Comparison of ENCODE assay signal across 19 cellular contexts in the genomic region with DNA sequence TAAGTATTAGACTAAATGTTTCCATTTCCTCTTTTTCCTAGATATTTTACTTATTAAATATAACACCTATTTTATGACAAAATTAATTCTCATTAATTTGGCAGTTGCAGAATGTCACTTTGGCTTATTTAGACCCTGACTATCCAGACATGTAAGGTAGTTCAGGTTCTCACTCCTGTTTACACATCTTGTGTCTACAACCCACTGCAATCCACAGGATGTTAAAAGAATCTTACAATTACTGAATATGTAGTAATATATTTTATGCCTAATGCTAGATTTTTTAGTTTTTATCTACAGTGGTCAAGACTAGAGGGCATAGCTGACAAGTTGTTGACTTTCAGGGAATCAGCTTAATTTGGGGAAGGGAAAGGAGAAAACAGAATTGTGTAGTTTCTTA.
A peak's percentile ranks its signal among the peaks of the same experiment; 100 is the strongest.
DNase-seq lines count a peak whose midpoint lies in the region; TF ChIP-seq lines count a peak whose summit lies in the region.
"Had no signal": no experiment of that assay in that cellular context is flagged by ENCODE, and none has a peak within 500 bp of the region (broad histone marks: within the 10 kb centered on the region; RNA-seq: fewer than 3 reads in every experiment).

No MANE protein-coding gene starts in this region.

- peak overlapping the region; percentile 56 for H3K27ac ChIP-seq in angular gyrus (ENCODE audit: low read depth, low read length)
- peak overlapping the region; percentile 55 to 99 (median 97) for H3K27ac ChIP-seq in dorsolateral prefrontal cortex
- H3K27ac ChIP-seq in uterus: peak overlapping the region; percentile 90 to 91
- H3K27ac ChIP-seq: SK-N-MC had no signal

- intact Hi-C loops in dorsolateral prefrontal cortex (cut with DNase I): loop anchor here in 1 of 2 donors (10.0 kb wide), 1 partner anchor 348 kb away; no protein-coding TSS in a partner anchor
- intact Hi-C loops in uterus (cut with DNase I; ENCODE audit: low total_unique reads): no loop called here

- H3K4me3 ChIP-seq in dorsolateral prefrontal cortex (peak overlapping the region in 8 of 59 donors; percentile 2 to 77 (median 70)), uterus (no peak overlapping the region)
- H3K4me3 ChIP-seq: SK-N-MC had no signal

- peaks cover 0 to 20% of the 10 kb centered on the region in 2 donors for H3K4me1 ChIP-seq in uterus

- TF ChIP-seq POLR2A in uterus (IDR thresholded peaks at IDR 0.05): no peak

- H3K9me3 ChIP-seq in uterus: no peaks in the 10 kb centered on the region

- H3K36me3 ChIP-seq in uterus: no peaks in the 10 kb centered on the region

- DNase-seq in dorsolateral prefrontal cortex (no peak), midbrain (lab: John Stamatoyannopoulos, UW) (peak; percentile 44), uterus (no peak), GM10266 (ENCODE audit: extremely low spot score) (no peak), NCI-H226 (no peak), foreskin melanocyte (no peak)
- DNase-seq: Calu3, DND-41, Karpas-422, NCI-H1092 treated with DMSO at 0.1 percent for 48 hours, NCI-H1436, NCI-H187, NCI-H2171 treated with DMSO at 0.1 percent for 48 hours, NCI-H446, NCI-H524 treated with DMSO at 0.1 percent for 48 hours, NCI-H774, SIG-M5 had no signal

- TF ChIP-seq CTCF in dorsolateral prefrontal cortex (IDR thresholded peaks at IDR 0.05 in 54 of 56, conservative IDR thresholded peaks at IDR 0.05 in 2 of 56; ENCODE audit: low read depth in 1 of 56, partially characterized antibody in 56 of 56) (peak in 2 of 56 donors; percentile 1), uterus (IDR thresholded peaks at IDR 0.05) (no peak), GM10266 (IDR thresholded peaks at IDR 0.05; ENCODE audit: control insufficient read depth, insufficient read depth, low read depth, missing control alignments) (no peak)

- H3K27me3 ChIP-seq in dorsolateral prefrontal cortex (no peaks in the 10 kb centered on the region), uterus (no peaks in the 10 kb centered on the region)
